Comparison of ENCODE assay signal across 13 cellular contexts in genomic region chr2:234960091-234961088, GRCh38. TPM values are rescaled to one million over a fixed set of nuclear protein-coding genes. Genes with fewer than 3 reads are reported as not detected.
DNase-seq lines count a peak whose midpoint lies in the region; ATAC-seq, FAIRE-seq and TF ChIP-seq lines count a peak whose summit lies in the region.
"Had no signal": no experiment of that assay in that cellular context is flagged by ENCODE, and none has a peak within 500 bp of the region (broad histone marks: within the 10 kb centered on the region; RNA-seq: fewer than 3 reads in every experiment).

No MANE protein-coding gene starts in this region.

- H3K36me3 ChIP-seq in GM23338 (ENCODE audit: insufficient read depth) = no peaks in the 10 kb centered on the region
- no peaks in the 10 kb centered on the region for H3K36me3 ChIP-seq in PC-3 (ENCODE audit: low read depth, low read length)

- H3K9ac ChIP-seq in PC-3 (ENCODE audit: low read length) = no peak overlapping the region

- H3K4me1 ChIP-seq in GM23338 (ENCODE audit: insufficient read depth) (peaks cover 49% of the 10 kb centered on the region), PC-3 (ENCODE audit: insufficient read depth, low read length) (peaks cover 45% of the 10 kb centered on the region)

- H3K27me3 ChIP-seq in GM23338 (ENCODE audit: insufficient read depth) = no peaks in the 10 kb centered on the region
- H3K27me3 ChIP-seq in PC-3 (ENCODE audit: low read length) = no peaks in the 10 kb centered on the region

- H3K4me3 Mint-ChIP-seq in GM23338 (no peak overlapping the region), osteocyte (ENCODE audit: unreplicated experiment) (no peak overlapping the region)
- H3K4me3 Mint-ChIP-seq: activated CD4-positive, alpha-beta T cell treated with anti-CD3 and anti-CD28 coated beads, Interleukin-2, amount 10 ng/mL, durations not matched to agents 24 days and 14 days; activated naive CD8-positive, alpha-beta T cell treated with anti-CD3 and anti-CD28 coated beads for 36 hours; stimulated activated naive B cell treated with anti-CD40 and anti-IgM and Interleukin-4, amounts not matched to agents 10 μg/mL and 1 μg/mL and 100 μg/mL, for 72 hours had no signal

- peak overlapping the region; percentile 20; the same call in 1 of the 2 replicates for H3K27ac Mint-ChIP-seq in GM23338
- peak overlapping the region; percentile 80 for H3K27ac Mint-ChIP-seq in osteocyte (ENCODE audit: unreplicated experiment)
- H3K27ac Mint-ChIP-seq: activated CD4-positive, alpha-beta T cell treated with anti-CD3 and anti-CD28 coated beads, Interleukin-2, amount 10 ng/mL, durations not matched to agents 24 days and 14 days; activated naive CD8-positive, alpha-beta T cell treated with anti-CD3 and anti-CD28 coated beads for 36 hours; stimulated activated naive B cell treated with anti-CD40 and anti-IgM and Interleukin-4, amounts not matched to agents 10 μg/mL and 1 μg/mL and 100 μg/mL, for 72 hours had no signal

- H3K27ac ChIP-seq in GM23338 (ENCODE audit: low read depth) = no peak overlapping the region
- no peak overlapping the region for H3K27ac ChIP-seq in PC-3 (ENCODE audit: low read length)

- peak; percentile 32 for DNase-seq in GM23338 (ENCODE audit: low spot score)
- DNase-seq in NCI-H345 treated with DMSO at 0.1 percent for 48 hours (lab: John Stamatoyannopoulos, UW; ENCODE audit: unreplicated experiment) = peak; percentile 34
- peak; percentile 26 for DNase-seq in fibroblast of mammary gland (ENCODE audit: low read depth)
- no peak for DNase-seq in osteocyte (ENCODE audit: extremely low spot score, unreplicated experiment)
- no peak for DNase-seq in PC-3
- DNase-seq in glomerular visceral epithelial cell (ENCODE audit: extremely low spot score) = no peak
- no peak for DNase-seq in frontal cortex (ENCODE audit: low spot score in 2 of 2)
- DNase-seq: activated CD4-positive, alpha-beta T cell treated with anti-CD3 and anti-CD28 coated beads, Interleukin-2, amount 10 ng/mL, durations not matched to agents 24 days and 14 days; activated naive CD8-positive, alpha-beta T cell treated with anti-CD3 and anti-CD28 coated beads for 36 hours; NCI-H1694; stimulated activated CD4-positive, alpha-beta T cell treated with anti-CD3 and anti-CD28 coated beads, Interleukin-12 subunit alpha, Interleukin-12 subunit beta, amount 100 ng/mL, for 4 hours; stimulated activated naive B cell treated with anti-CD40 and anti-IgM and Interleukin-4, amounts not matched to agents 10 μg/mL and 1 μg/mL and 100 μg/mL, for 72 hours had no signal

- H3K79me2 ChIP-seq in GM23338 (replicated peaks; ENCODE audit: insufficient read depth) = peaks cover 100% of the 10 kb centered on the region
- H3K79me2 ChIP-seq in PC-3 (ENCODE audit: low read length) = peaks cover 99% of the 10 kb centered on the region

- H3K27me3 Mint-ChIP-seq in GM23338 (ENCODE audit: insufficient read depth, low read depth, poor library complexity) (peaks cover 12% of the 10 kb centered on the region), osteocyte (ENCODE audit: unreplicated experiment) (no peaks in the 10 kb centered on the region)

- peaks cover 44% of the 10 kb centered on the region for H4K20me1 ChIP-seq in GM23338 (replicated peaks; ENCODE audit: insufficient read depth)
- H4K20me1 ChIP-seq in PC-3 (ENCODE audit: low read length) = peaks cover 3% of the 10 kb centered on the region; the same call in 1 of the 2 replicates

- H3K4me3 ChIP-seq in GM23338 (no peak overlapping the region), fibroblast of mammary gland (ENCODE audit: control insufficient read depth, low read depth, low read length) (no peak overlapping the region), PC-3 (ENCODE audit: low read length) (no peak overlapping the region)

- H3K4me1 Mint-ChIP-seq in GM23338 (peaks cover 71% of the 10 kb centered on the region), osteocyte (ENCODE audit: unreplicated experiment) (peaks cover 78% of the 10 kb centered on the region)
- H3K4me1 Mint-ChIP-seq: activated CD4-positive, alpha-beta T cell treated with anti-CD3 and anti-CD28 coated beads, Interleukin-2, amount 10 ng/mL, durations not matched to agents 24 days and 14 days; activated naive CD8-positive, alpha-beta T cell treated with anti-CD3 and anti-CD28 coated beads for 36 hours had no signal

- H3K9me2 ChIP-seq in GM23338 (ENCODE audit: insufficient read depth) (no peaks in the 10 kb centered on the region), PC-3 (replicated peaks; ENCODE audit: low read length) (no peaks in the 10 kb centered on the region)

- peaks cover 9% of the 10 kb centered on the region; the same call in 2 of the 3 replicates for H3K36me3 Mint-ChIP-seq in GM23338 (ENCODE audit: low read depth)
- peaks cover 2% of the 10 kb centered on the region for H3K36me3 Mint-ChIP-seq in osteocyte (ENCODE audit: unreplicated experiment)
- H3K36me3 Mint-ChIP-seq: activated naive CD8-positive, alpha-beta T cell treated with anti-CD3 and anti-CD28 coated beads for 36 hours had no signal

- H3K9me3 Mint-ChIP-seq in GM23338 (no peaks in the 10 kb centered on the region), osteocyte (ENCODE audit: unreplicated experiment) (no peaks in the 10 kb centered on the region)
- H3K9me3 Mint-ChIP-seq: activated CD4-positive, alpha-beta T cell treated with anti-CD3 and anti-CD28 coated beads, Interleukin-2, amount 10 ng/mL, durations not matched to agents 24 days and 14 days; activated naive CD8-positive, alpha-beta T cell treated with anti-CD3 and anti-CD28 coated beads for 36 hours; stimulated activated naive B cell treated with anti-CD40 and anti-IgM and Interleukin-4, amounts not matched to agents 10 μg/mL and 1 μg/mL and 100 μg/mL, for 72 hours had no signal

- TF ChIP-seq CTCF in GM23338 (conservative IDR thresholded peaks at IDR 0.05; ENCODE audit: low read depth in 2 of 2) (no peak), fibroblast of mammary gland (conservative IDR thresholded peaks at IDR 0.05; ENCODE audit: control insufficient read depth, insufficient read depth, low read depth, low read length) (no peak), osteocyte (IDR thresholded peaks at IDR 0.05) (no peak), PC-3 (conservative IDR thresholded peaks at IDR 0.05; ENCODE audit: low read depth, low read length) (no peak)

- FAIRE-seq in frontal cortex (lab: Jason Lieb, UNC) = no peak

- H2AFZ ChIP-seq in GM23338 (no peak overlapping the region), PC-3 (ENCODE audit: low read length) (no peak overlapping the region)

- BruUV-seq in PC-3 (replicated peaks; lab: Mats Ljungman, UMichigan) = no TSS peak

- H3F3A ChIP-seq in GM23338 (replicated peaks; ENCODE audit: low read depth) (no peaks in the 10 kb centered on the region), PC-3 (ENCODE audit: low read length, unreplicated experiment) (no peaks in the 10 kb centered on the region)

- CTCF ChIA-PET in PC-3 (lab: Charles Lee) = no interaction called here

- intact Hi-C loops in PC-3 (cut with micrococcal nuclease) = no loop called here

- POLR2A ChIA-PET in PC-3 (lab: Charles Lee; ENCODE audit: unreplicated experiment) = no interaction called here

- ATAC-seq in GM23338 = no peak
- no peak for ATAC-seq in PC-3
- no peak for ATAC-seq in GM21576 (IDR thresholded peaks at IDR 0.05; ENCODE audit: unreplicated experiment)
- ATAC-seq: stimulated activated naive B cell treated with anti-CD40 and anti-IgM and Interleukin-4, amounts not matched to agents 10 μg/mL and 1 μg/mL and 100 μg/mL, for 72 hours had no signal

- H3K4me2 ChIP-seq in GM23338 = peak overlapping the region; percentile 20; the same call in 1 of the 2 replicates
- no peak overlapping the region for H3K4me2 ChIP-seq in PC-3 (ENCODE audit: low read length)

- no peaks in the 10 kb centered on the region for H3K9me3 ChIP-seq in PC-3 (ENCODE audit: low read length)

TF ChIP-seq in GM23338, 12 proteins besides CTCF, POLR2A, EP300 and RAD21 (continues in another document):
- TF ChIP-seq CREB1 (CRISPR knock-in tag; IDR thresholded peaks at IDR 0.05; ENCODE audit: low read depth) (no peak), JUNB (IDR thresholded peaks at IDR 0.05; ENCODE audit: unreplicated experiment) (no peak), POLR2AphosphoS5 (IDR thresholded peaks at IDR 0.05; ENCODE audit: low read depth) (no peak), REST (IDR thresholded peaks at IDR 0.05; ENCODE audit: unreplicated experiment) (no peak)

RNA-seq across cellular contexts. Expression of gene SH3BP4, which starts 8.6 kb away (rescaled TPM):
- total RNA-seq in GM23338 (2014; rRNA removed; shearing (Covaris generic)) = 50.9 and 57.6 TPM in 2 replicates
- polyA plus RNA-seq in GM23338 (2016; fragmentation: Nextera tagmentation; extraction: Ambion mirVana) = 15.1 and 15.6 TPM in 2 replicates
- total RNA-seq in osteocyte = 60.1 and 62.1 TPM in 2 replicates
- 35.2 and 47.3 TPM in 2 replicates for total RNA-seq in PC-3 (2014; rRNA removed)
- total RNA-seq in frontal cortex = 6.5 TPM

Comparison
In these comparisons a context has a peak if more than half of its experiments do, and no peak if none do; other contexts are left out.
1. DNase-seq: peak in GM23338 (single experiment), NCI-H345 treated with DMSO at 0.1 percent for 48 hours (single experiment) and fibroblast of mammary gland (single experiment); none in osteocyte (single experiment), PC-3 (single experiment), glomerular visceral epithelial cell (single experiment) and frontal cortex (0 of 2).